ENCODE assay signal across 9 cellular contexts in the genomic region with DNA sequence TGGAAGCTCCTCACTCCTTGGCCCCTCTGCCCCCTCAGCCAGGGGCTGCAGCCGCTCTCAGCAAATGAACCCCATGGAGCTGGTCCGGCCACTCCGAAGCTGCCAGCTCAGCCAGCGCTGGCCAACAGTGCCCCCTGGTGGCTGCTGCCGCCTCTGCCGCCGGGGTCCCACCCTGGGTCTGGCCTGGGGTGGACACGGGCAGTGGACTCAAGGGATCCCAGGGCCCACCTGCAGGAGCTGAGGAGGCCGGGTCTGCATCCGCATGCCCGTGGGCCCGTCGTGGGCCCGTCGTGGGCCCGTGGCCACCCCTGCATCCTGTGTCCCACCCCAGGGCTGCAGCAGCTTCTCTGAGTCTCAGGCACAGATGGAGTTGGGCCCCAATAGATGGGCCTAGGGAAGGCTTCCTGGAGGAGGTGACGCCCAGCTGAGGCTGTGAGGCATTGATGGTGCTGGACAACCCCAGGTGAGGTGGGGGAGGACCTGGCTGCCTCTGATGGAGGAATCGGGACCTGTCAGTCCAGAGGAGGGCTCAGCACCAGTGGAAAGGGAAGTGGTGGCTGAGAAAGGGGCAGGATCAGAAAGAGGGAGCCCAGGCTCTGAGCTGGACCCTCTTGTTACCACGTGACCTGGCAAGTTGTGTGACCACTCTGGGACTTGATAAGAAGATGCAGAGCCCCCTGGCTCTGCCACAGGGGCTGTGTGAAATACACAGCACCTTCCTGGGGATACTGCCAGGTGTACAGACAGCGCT.
DNase-seq lines count a peak whose midpoint lies in the region; ATAC-seq, FAIRE-seq and TF ChIP-seq lines count a peak whose summit lies in the region.
"Had no signal": no experiment of that assay in that cellular context is flagged by ENCODE, and none has a peak within 500 bp of the region (broad histone marks: within the 10 kb centered on the region; RNA-seq: fewer than 3 reads in every experiment).

No MANE protein-coding gene starts in this region.

- ATAC-seq in foreskin keratinocyte: no peak
- ATAC-seq in pancreas: peak; percentile 80 to 98 (median 92)
- ATAC-seq in HG02884 (IDR thresholded peaks at IDR 0.05; ENCODE audit: unreplicated experiment): no peak

- intact Hi-C loops in pancreas (cut with DNase I): loop anchor here in 2 of 3 donors (5.0 to 10.0 kb wide), 2 partner anchors 261 to 728 kb away; no protein-coding TSS in a partner anchor

- TF ChIP-seq POLR2A in tibial nerve (IDR thresholded peaks at IDR 0.05): no peak

- no peaks in the 10 kb centered on the region for H3K4me1 ChIP-seq in foreskin keratinocyte
- H3K4me1 ChIP-seq in pancreas: no peaks in the 10 kb centered on the region
- peaks cover 0 to 5% (median 0%) of the 10 kb centered on the region in 4 donors for H3K4me1 ChIP-seq in tibial nerve

- no peaks in the 10 kb centered on the region for H3K27me3 ChIP-seq in foreskin keratinocyte
- H3K27me3 ChIP-seq in pancreas: peaks cover 0 to 3% (median 1%) of the 10 kb centered on the region in 4 donors
- peaks cover 0 to 6% of the 10 kb centered on the region in 2 donors for H3K27me3 ChIP-seq in tibial nerve

- H3K27ac ChIP-seq in foreskin keratinocyte (no peak overlapping the region), pancreas (no peak overlapping the region), tibial nerve (no peak overlapping the region)

- no peak overlapping the region for H3K4me3 ChIP-seq in pancreas
- peak overlapping the region in 1 of 4 donors; percentile 12 for H3K4me3 ChIP-seq in tibial nerve

- 10 to 14% methylated on average over 20 of the region's 20 CpGs for WGBS in pancreas, 2 donors
- WGBS in tibial nerve, 2 donors: 18 to 19% methylated on average over 15 to 20 of the region's 20 CpGs

- H3K9me3 ChIP-seq in pancreas (no peaks in the 10 kb centered on the region), tibial nerve (no peaks in the 10 kb centered on the region)

- DNase-seq in DMS 273 (lab: John Stamatoyannopoulos, UW; ENCODE audit: unreplicated experiment): peak; percentile 63
- DNase-seq in DMS 273 treated with DMSO at 0.1 percent for 48 hours (lab: John Stamatoyannopoulos, UW): no peak
- peak; percentile 13 for DNase-seq in NCI-H2171 (lab: John Stamatoyannopoulos, UW)
- DNase-seq in activated CD8-positive, alpha-beta memory T cell treated with anti-CD3 and anti-CD28 coated beads, Interleukin-2, amount 50 U/mL, for 4 hours: peak; percentile 68
- DNase-seq in foreskin keratinocyte: no peak
- peak; percentile 39 to 98 (median 78) for DNase-seq in pancreas
- DNase-seq in tibial nerve (ENCODE audit: low spot score in 2 of 2): peak in 1 of 2 donors; percentile 32

- no peak for TF ChIP-seq EP300 in tibial nerve (IDR thresholded peaks at IDR 0.05)

- H3K36me3 ChIP-seq in pancreas: no peaks in the 10 kb centered on the region
- H3K36me3 ChIP-seq in tibial nerve: no peaks in the 10 kb centered on the region

- FAIRE-seq in pancreas (lab: Jason Lieb, UNC): no peak
- FAIRE-seq: A204.1 had no signal

- TF ChIP-seq CTCF in foreskin keratinocyte (conservative IDR thresholded peaks at IDR 0.05): peak; percentile 21
- peak; percentile 91 to 98 (median 96) for TF ChIP-seq CTCF in pancreas (IDR thresholded peaks at IDR 0.05)
- TF ChIP-seq CTCF in tibial nerve (IDR thresholded peaks at IDR 0.05): peak; percentile 83 to 92 (median 85)

Comparison
In these comparisons a context has a peak if more than half of its experiments do, and no peak if none do; other contexts are left out.
1. DNase-seq: peak in DMS 273 (single experiment), NCI-H2171 (single experiment), activated CD8-positive, alpha-beta memory T cell treated with anti-CD3 and anti-CD28 coated beads, Interleukin-2, amount 50 U/mL, for 4 hours (single experiment) and pancreas (6 of 6); none in DMS 273 treated with DMSO at 0.1 percent for 48 hours (single experiment) and foreskin keratinocyte (0 of 2).
2. ATAC-seq: peak in pancreas (4 of 4); none in foreskin keratinocyte (single experiment) and HG02884 (single experiment).
3. CTCF ChIP-seq: peak in every context shown above with its lines; median percentile 96 in pancreas; 85 in tibial nerve; 21 in foreskin keratinocyte.